Comparison of ENCODE assay signal across 8 cellular contexts in genomic region chr4:110211007-110211769, GRCh38. TPM values are rescaled to one million over a fixed set of nuclear protein-coding genes. Genes with fewer than 3 reads are reported as not detected.
DNase-seq lines count a peak whose midpoint lies in the region; ATAC-seq and TF ChIP-seq lines count a peak whose summit lies in the region.

No MANE protein-coding gene starts in this region.

- TF ChIP-seq CTCF in HCT116 (IDR thresholded peaks at IDR 0.05 in 2 of 3, conservative IDR thresholded peaks at IDR 0.05 in 1 of 3; ENCODE audit: borderline replicate concordance in 1 of 3, insufficient read depth in 1 of 3, low read depth in 2 of 3, low read length in 2 of 3) (peak; percentile 51 to 82 (median 80); a peak in 5 of 6 replicates), fibroblast of villous mesenchyme (IDR thresholded peaks at IDR 0.05; ENCODE audit: insufficient read depth, low read depth, low read length) (peak; percentile 92), prostate gland (IDR thresholded peaks at IDR 0.05) (peak; percentile 14 to 69 (median 50))

- intact Hi-C loops in HCT116 (cut with micrococcal nuclease): loop anchor here (1.0 to 5.0 kb wide), 3 partner anchors 161 to 306 kb away; no protein-coding TSS in a partner anchor
- intact Hi-C loops in prostate gland (cut with DNase I): loop anchor here (5.0 kb wide), 1 partner anchor 164 kb away; no protein-coding TSS in a partner anchor
- intact Hi-C loops in sciatic nerve (cut with DNase I): no loop called here

- peaks cover 7% of the 10 kb centered on the region for H3K27me3 Mint-ChIP-seq in activated CD4-positive, alpha-beta T cell treated with anti-CD3 and anti-CD28 coated beads, Interleukin-2, amount 10 ng/mL, durations not matched to agents 7 days and 5 days

- H3K4me2 ChIP-seq in HCT116 (ENCODE audit: low read length): peak overlapping the region; percentile 49; the same call in 1 of the 2 replicates

- DNase-seq in AG08395 (ENCODE audit: low spot score): peak; percentile 64
- peak; percentile 11 for DNase-seq in GM04504 (ENCODE audit: low read depth)
- DNase-seq in HCT116 (ENCODE audit: low read depth, low spot score): no peak
- DNase-seq in M059J (ENCODE audit: low read depth): peak; percentile 49
- DNase-seq in activated CD4-positive, alpha-beta T cell treated with anti-CD3 and anti-CD28 coated beads, Interleukin-2, amount 10 ng/mL, durations not matched to agents 7 days and 5 days: peak; percentile 45
- DNase-seq in fibroblast of villous mesenchyme (ENCODE audit: low read depth): peak; percentile 69
- no peak for DNase-seq in prostate gland (ENCODE audit: low spot score)
- DNase-seq in sciatic nerve (ENCODE audit: low spot score): no peak

- H3K9me3 Mint-ChIP-seq in activated CD4-positive, alpha-beta T cell treated with anti-CD3 and anti-CD28 coated beads, Interleukin-2, amount 10 ng/mL, durations not matched to agents 7 days and 5 days: no peaks in the 10 kb centered on the region

- H3K9me3 ChIP-seq in HCT116 (ENCODE audit: control insufficient read depth in 1 of 2, insufficient read depth in 1 of 2, low read depth in 1 of 2, low read length in 2 of 2) (no peaks in the 10 kb centered on the region), prostate gland (no peaks in the 10 kb centered on the region)

- CTCF ChIA-PET in HCT116 (lab: Charles Lee): interaction anchor here (1.0 kb wide), 1 partner anchor 14 kb away, joined by 4 read pairs; no protein-coding TSS in a partner anchor
- CTCF ChIA-PET in activated CD4-positive, alpha-beta T cell treated with anti-CD3 and anti-CD28 coated beads, Interleukin-2, amount 10 ng/mL, durations not matched to agents 7 days and 5 days (lab: Charles Lee): interaction anchor here (0.6 to 1.2 kb wide), 2 partner anchors 14 to 18 kb away, joined by 3 read pairs; no protein-coding TSS in a partner anchor

- no peaks in the 10 kb centered on the region for H3K36me3 Mint-ChIP-seq in activated CD4-positive, alpha-beta T cell treated with anti-CD3 and anti-CD28 coated beads, Interleukin-2, amount 10 ng/mL, durations not matched to agents 7 days and 5 days (ENCODE audit: low read depth)

- no TSS peak for BruUV-seq in HCT116 (replicated peaks; lab: Mats Ljungman, UMichigan)

- H3K27ac Mint-ChIP-seq in activated CD4-positive, alpha-beta T cell treated with anti-CD3 and anti-CD28 coated beads, Interleukin-2, amount 10 ng/mL, durations not matched to agents 7 days and 5 days: no peak overlapping the region

- no peak overlapping the region for H3K4me3 Mint-ChIP-seq in activated CD4-positive, alpha-beta T cell treated with anti-CD3 and anti-CD28 coated beads, Interleukin-2, amount 10 ng/mL, durations not matched to agents 7 days and 5 days

- RAD21 ChIA-PET in HCT116 (lab: Charles Lee; ENCODE audit: low non-redundant PET in 1 of 2, low total read pairs in 2 of 2, uncharacterized antibody in 2 of 2, unreplicated experiment in 2 of 2): no interaction called here

- no peaks in the 10 kb centered on the region for H3K79me2 ChIP-seq in HCT116 (ENCODE audit: insufficient read depth, low read length)

- H3K4me1 Mint-ChIP-seq in activated CD4-positive, alpha-beta T cell treated with anti-CD3 and anti-CD28 coated beads, Interleukin-2, amount 10 ng/mL, durations not matched to agents 7 days and 5 days: peaks cover 3% of the 10 kb centered on the region

- no peaks in the 10 kb centered on the region for H3K27me3 ChIP-seq in HCT116 (ENCODE audit: insufficient read depth, low read length)
- H3K27me3 ChIP-seq in prostate gland (replicated peaks; ENCODE audit: insufficient read depth): no peaks in the 10 kb centered on the region

- POLR2A ChIA-PET in HCT116 (lab: Charles Lee): interaction anchor here (1.2 kb wide), 1 partner anchor 12 kb away, joined by 5 read pairs; the partner anchor contains the start of gene ELOVL6
- POLR2A ChIA-PET in activated CD4-positive, alpha-beta T cell treated with anti-CD3 and anti-CD28 coated beads, Interleukin-2, amount 10 ng/mL, durations not matched to agents 7 days and 5 days (lab: Charles Lee): no interaction called here

- H3K36me3 ChIP-seq in HCT116 (ENCODE audit: control insufficient read depth in 1 of 2, insufficient read depth in 2 of 2, low read length in 2 of 2) (no peaks in the 10 kb centered on the region), prostate gland (no peaks in the 10 kb centered on the region)

- H3K9ac ChIP-seq in HCT116 (ENCODE audit: low read length): no peak overlapping the region

- WGBS in prostate gland: 72% methylated on average over 13 of the region's 13 CpGs

- peak; percentile 73 for TF ChIP-seq RAD21 in HCT116 (IDR thresholded peaks at IDR 0.05; ENCODE audit: low read depth)

- H3K9me2 ChIP-seq in HCT116 (ENCODE audit: insufficient read depth): no peaks in the 10 kb centered on the region

- H3K27ac ChIP-seq in HCT116 (ENCODE audit: low read depth, low read length): no peak overlapping the region
- no peak overlapping the region for H3K27ac ChIP-seq in prostate gland

- no peak overlapping the region for H3K4me3 ChIP-seq in HCT116 (replicated peaks in 1 of 2; ENCODE audit: low read depth in 1 of 2, low read length in 2 of 2)
- no peak overlapping the region for H3K4me3 ChIP-seq in fibroblast of villous mesenchyme (ENCODE audit: low read depth, low read length)
- no peak overlapping the region for H3K4me3 ChIP-seq in prostate gland

- H2AFZ ChIP-seq in HCT116 (ENCODE audit: low read depth, low read length, poor library complexity, severe bottlenecking): peak overlapping the region; percentile 78

- ATAC-seq in HCT116: peak; percentile 84
- no peak for ATAC-seq in sciatic nerve

- no peaks in the 10 kb centered on the region for H4K20me1 ChIP-seq in HCT116 (ENCODE audit: insufficient read depth)

- no peak for TF ChIP-seq POLR2A in HCT116 (IDR thresholded peaks at IDR 0.05; ENCODE audit: borderline replicate concordance, extremely low read depth, insufficient read depth, insufficient read length)
- TF ChIP-seq POLR2A in prostate gland (IDR thresholded peaks at IDR 0.05): no peak

- H3K4me1 ChIP-seq in HCT116 (ENCODE audit: control insufficient read depth in 1 of 2, insufficient read depth in 2 of 2, low read length in 2 of 2): no peaks in the 10 kb centered on the region
- H3K4me1 ChIP-seq in prostate gland (replicated peaks): no peaks in the 10 kb centered on the region

TF ChIP-seq in HCT116, 20 proteins besides CTCF, POLR2A, EP300 and RAD21:
- TF ChIP-seq CBX3 (IDR thresholded peaks at IDR 0.05; ENCODE audit: low read depth) (peak; percentile 16; the same call in 1 of the 2 replicates), ELF1 (IDR thresholded peaks at IDR 0.05; ENCODE audit: borderline replicate concordance, low read depth) (no peak), MAX (IDR thresholded peaks at IDR 0.05) (no peak), POLR2AphosphoS5 (IDR thresholded peaks at IDR 0.05; ENCODE audit: low read depth, low read length) (no peak), TCF7L2 (IDR thresholded peaks at IDR 0.05; ENCODE audit: borderline replicate concordance, extremely low read depth, insufficient read depth, insufficient read length) (no peak), ZFX (IDR thresholded peaks at IDR 0.05) (no peak)

RNA-seq across cellular contexts. Expression of gene ELOVL6, which starts 12.8 kb away (rescaled TPM):
- total RNA-seq in HCT116 (2021; ENCODE audit: unreplicated experiment) (38.7 TPM), fibroblast of villous mesenchyme (15.1 and 25.0 TPM in 2 replicates), prostate gland (1 to 10 TPM; 1.3 to 1.6 TPM), sciatic nerve (11.6 TPM)
- 21.2 and 24.6 TPM in 2 replicates for polyA plus RNA-seq in HCT116 (2012)
- 9.9 and 15.6 TPM in 2 replicates for total RNA-seq in M059J (2014; rRNA removed; shearing (Covaris generic))
- total RNA-seq in activated CD4-positive, alpha-beta T cell treated with anti-CD3 and anti-CD28 coated beads, Interleukin-2, amount 10 ng/mL, durations not matched to agents 7 days and 5 days: 10 to 100 TPM; 14.7 to 16.0 TPM

Comparison
In these comparisons a context has a peak if more than half of its experiments do, and no peak if none do; other contexts are left out.
1. DNase-seq: peak in AG08395 (single experiment), GM04504 (single experiment), M059J (single experiment), activated CD4-positive, alpha-beta T cell treated with anti-CD3 and anti-CD28 coated beads, Interleukin-2, amount 10 ng/mL, durations not matched to agents 7 days and 5 days (single experiment) and fibroblast of villous mesenchyme (single experiment); none in HCT116 (single experiment), prostate gland (single experiment) and sciatic nerve (single experiment).
2. Peak in every context shown above with its lines, with median percentiles within 50 percentile points of each other: CTCF ChIP-seq.